1 cellular context compared by ENCODE assay signal in the genomic region with DNA sequence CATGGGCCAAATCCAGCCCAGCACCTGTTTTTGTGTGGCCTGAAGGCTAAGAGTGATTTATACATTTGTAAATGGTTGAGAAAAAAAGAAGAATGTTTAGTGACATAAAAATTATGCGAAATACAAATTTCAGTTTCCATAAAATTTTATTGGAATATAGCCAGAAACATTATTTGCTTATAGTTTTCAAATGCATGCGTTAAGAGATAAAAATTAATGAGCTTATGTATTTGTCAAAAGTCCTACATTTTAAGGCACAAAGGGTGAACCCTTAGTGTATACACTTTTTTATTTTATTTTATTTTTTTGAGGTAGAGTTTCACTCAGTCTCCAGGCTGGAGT.
TF ChIP-seq lines count a peak whose summit lies in the region.

No MANE protein-coding gene starts in this region.

TF ChIP-seq in H1, 55 proteins besides CTCF, POLR2A, EP300 and RAD21 (continued from another document):
- TF ChIP-seq, protein P1, sequence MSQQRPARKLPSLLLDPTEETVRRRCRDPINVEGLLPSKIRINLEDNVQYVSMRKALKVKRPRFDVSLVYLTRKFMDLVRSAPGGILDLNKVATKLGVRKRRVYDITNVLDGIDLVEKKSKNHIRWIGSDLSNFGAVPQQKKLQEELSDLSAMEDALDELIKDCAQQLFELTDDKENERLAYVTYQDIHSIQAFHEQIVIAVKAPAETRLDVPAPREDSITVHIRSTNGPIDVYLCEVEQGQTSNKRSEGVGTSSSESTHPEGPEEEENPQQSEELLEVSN (IDR thresholded peaks at IDR 0.05) = no peak
- no peak for TF ChIP-seq JUN (IDR thresholded peaks at IDR 0.05; ENCODE audit: low read depth, low read length)
- no peak for TF ChIP-seq RFX5 (IDR thresholded peaks at IDR 0.05; ENCODE audit: borderline replicate concordance, low read depth, low read length)
- no peak for TF ChIP-seq SUZ12 (IDR thresholded peaks at IDR 0.05; ENCODE audit: low read length)
- no peak for TF ChIP-seq BACH1 (IDR thresholded peaks at IDR 0.05; ENCODE audit: low read length)
- no peak for TF ChIP-seq SP1 (IDR thresholded peaks at IDR 0.05; ENCODE audit: low read depth, low read length)
